In the genomic region with DNA sequence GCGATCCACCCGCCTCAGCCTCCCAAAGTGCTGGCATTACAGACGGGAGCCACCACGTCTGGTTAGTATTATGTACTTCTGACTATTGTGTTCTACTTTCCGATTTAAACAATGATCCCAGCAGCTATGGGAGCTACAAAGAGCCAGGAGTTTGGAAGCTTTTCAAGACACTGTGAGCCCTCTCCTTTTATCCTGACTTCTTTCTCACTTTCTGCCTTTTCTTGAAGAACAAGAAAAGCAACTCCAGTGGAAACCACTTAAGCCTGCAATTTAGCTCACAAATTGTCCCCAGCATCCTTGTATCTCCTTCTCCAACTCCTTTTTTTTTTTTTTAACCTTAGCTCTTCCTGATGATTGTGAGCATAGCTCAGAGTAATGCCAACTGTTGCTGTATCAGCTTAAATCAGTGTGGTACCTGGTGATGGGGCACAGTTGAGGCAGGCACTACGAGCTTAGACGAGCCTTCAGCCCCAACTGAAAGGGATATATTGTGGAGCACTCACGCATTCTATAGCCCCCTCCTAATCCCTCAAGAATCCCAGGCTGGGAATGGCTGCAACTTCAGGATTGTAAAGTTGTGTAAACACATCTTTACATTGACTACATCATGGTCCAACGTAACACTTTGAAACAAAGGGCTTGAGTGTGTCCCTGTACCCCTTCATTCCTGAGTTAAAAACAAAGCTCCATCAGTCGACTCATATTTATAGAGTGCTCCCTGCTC, we compare ENCODE assay signal across 26 cellular contexts.
DNase-seq lines count a peak whose midpoint lies in the region; ATAC-seq and TF ChIP-seq lines count a peak whose summit lies in the region.
"Had no signal": no experiment of that assay in that cellular context is flagged by ENCODE, and none has a peak within 500 bp of the region (broad histone marks: within the 10 kb centered on the region; RNA-seq: fewer than 3 reads in every experiment).

No MANE protein-coding gene starts in this region.

- TF ChIP-seq POLR2A in adrenal gland (IDR thresholded peaks at IDR 0.05) = no peak

- DNase-seq in MCF 10A (ENCODE audit: unreplicated experiment) = no peak
- no peak for DNase-seq in mammary epithelial cell
- no peak for DNase-seq in adrenal gland
- peak; percentile 71 for DNase-seq in neural progenitor cell (ENCODE audit: low spot score)
- DNase-seq in NCI-H2081 (lab: John Stamatoyannopoulos, UW) = no peak
- DNase-seq in nephron progenitor cell = no peak
- no peak for DNase-seq in mucosa of descending colon
- no peak for DNase-seq in progenitor cell of endocrine pancreas (ENCODE audit: low spot score, unreplicated experiment)
- DNase-seq: Calu3; CD8-positive, alpha-beta memory T cell; DMS153; GDM1; KBM-7; NCI-H1092 treated with DMSO at 0.1 percent for 48 hours; NCI-H1436 treated with DMSO at 0.1 percent for 48 hours; NCI-H1930; NCI-H2171; NCI-H446; NCI-H526; PC-9; RPMI8226; SHP77 had no signal

- 85% methylated on average over 9 of the region's 10 CpGs for WGBS in mammary epithelial cell (ENCODE audit: low coverage, missing lambda C conversion rate)
- 80 to 85% (median 84%) methylated on average over 10 of the region's 10 CpGs for WGBS in adrenal gland, 4 donors

- H3K36me3 Mint-ChIP-seq in MCF 10A (ENCODE audit: insufficient read depth, unreplicated experiment) (peaks cover 5% of the 10 kb centered on the region), neural progenitor cell (no peaks in the 10 kb centered on the region), nephron progenitor cell (ENCODE audit: low read depth) (no peaks in the 10 kb centered on the region), progenitor cell of endocrine pancreas (ENCODE audit: insufficient read depth) (no peaks in the 10 kb centered on the region)
- H3K36me3 Mint-ChIP-seq: CD8-positive, alpha-beta memory T cell had no signal

- peaks cover 14% of the 10 kb centered on the region for H3K4me1 Mint-ChIP-seq in MCF 10A (ENCODE audit: insufficient read depth, unreplicated experiment)
- peaks cover 25% of the 10 kb centered on the region for H3K4me1 Mint-ChIP-seq in neural progenitor cell
- peaks cover 25% of the 10 kb centered on the region for H3K4me1 Mint-ChIP-seq in nephron progenitor cell
- H3K4me1 Mint-ChIP-seq in progenitor cell of endocrine pancreas (ENCODE audit: low read depth) = no peaks in the 10 kb centered on the region
- H3K4me1 Mint-ChIP-seq: CD8-positive, alpha-beta memory T cell had no signal

- no peak for ATAC-seq in mucosa of descending colon
- ATAC-seq: HepG2 had no signal

- POLR2A ChIA-PET in MCF 10A (lab: Yijun Ruan, JAX) = no interaction called here

- BruUV-seq in MCF 10A (replicated peaks; lab: Mats Ljungman, UMichigan) = no TSS peak
- no TSS peak for BruUV-seq in mammary epithelial cell (replicated peaks; lab: Mats Ljungman, UMichigan)

- H3K9me3 Mint-ChIP-seq in MCF 10A (ENCODE audit: unreplicated experiment) = no peaks in the 10 kb centered on the region
- no peaks in the 10 kb centered on the region for H3K9me3 Mint-ChIP-seq in neural progenitor cell
- H3K9me3 Mint-ChIP-seq in nephron progenitor cell = no peaks in the 10 kb centered on the region
- H3K9me3 Mint-ChIP-seq in progenitor cell of endocrine pancreas (ENCODE audit: low read depth) = no peaks in the 10 kb centered on the region

- in situ Hi-C loops in mammary epithelial cell (cut with MboI; ENCODE audit: low sequenced_read_pairs in 2 of 2) = no loop called here

- CTCF ChIA-PET in MCF 10A (lab: Yijun Ruan, JAX) (interaction anchor here (0.6 to 0.7 kb wide), 4 partner anchors 16 to 1933 kb away, joined by 3 to 5 read pairs (median 4); no protein-coding TSS in a partner anchor), mammary epithelial cell (lab: Charles Lee; ENCODE audit: low non-redundant PET) (no interaction called here)

- H3K4me3 ChIP-seq in mammary epithelial cell (replicated peaks in 1 of 3; ENCODE audit: insufficient read depth in 1 of 3, low read depth in 2 of 3, low read length in 3 of 3) (no peak overlapping the region), adrenal gland (peak overlapping the region in 1 of 4 donors; percentile 41), neural progenitor cell (no peak overlapping the region), mucosa of descending colon (no peak overlapping the region)
- H3K4me3 ChIP-seq: HAP-1, PC-9 had no signal

- H3F3A ChIP-seq in neural progenitor cell (ENCODE audit: low read depth) = peaks cover 32% of the 10 kb centered on the region

- no peak overlapping the region for H3K4me3 Mint-ChIP-seq in MCF 10A (ENCODE audit: unreplicated experiment)
- H3K4me3 Mint-ChIP-seq in neural progenitor cell = no peak overlapping the region
- no peak overlapping the region for H3K4me3 Mint-ChIP-seq in nephron progenitor cell
- no peak overlapping the region for H3K4me3 Mint-ChIP-seq in progenitor cell of endocrine pancreas (ENCODE audit: low read depth)
- H3K4me3 Mint-ChIP-seq: CD8-positive, alpha-beta memory T cell had no signal

- H3K9me3 ChIP-seq in mammary epithelial cell (replicated peaks; ENCODE audit: insufficient read depth, low read length) (no peaks in the 10 kb centered on the region), adrenal gland (replicated peaks in 1 of 3) (no peaks in the 10 kb centered on the region), neural progenitor cell (ENCODE audit: low read depth) (no peaks in the 10 kb centered on the region), mucosa of descending colon (no peaks in the 10 kb centered on the region)
- H3K9me3 ChIP-seq: HAP-1 had no signal

- no peak overlapping the region for H3K27ac ChIP-seq in mammary epithelial cell (ENCODE audit: insufficient read depth, low read depth, low read length)
- H3K27ac ChIP-seq in adrenal gland = peak overlapping the region in 3 of 5 donors; percentile 32 to 56 (median 55)
- peak overlapping the region; percentile 7 for H3K27ac ChIP-seq in neural progenitor cell
- H3K27ac ChIP-seq: C4-2B, HL-60, PC-9 had no signal

- TF ChIP-seq CTCF in MCF 10A (IDR thresholded peaks at IDR 0.05; ENCODE audit: unreplicated experiment) (no peak), mammary epithelial cell (conservative IDR thresholded peaks at IDR 0.05 in 1 of 2, IDR thresholded peaks at IDR 0.05 in 1 of 2; ENCODE audit: extremely low read depth in 1 of 2, insufficient read depth in 1 of 2, low read depth in 1 of 2, low read length in 2 of 2) (no peak), adrenal gland (IDR thresholded peaks at IDR 0.05) (no peak), neural progenitor cell (IDR thresholded peaks at IDR 0.05) (no peak), nephron progenitor cell (IDR thresholded peaks at IDR 0.05) (no peak), mucosa of descending colon (IDR thresholded peaks at IDR 0.05) (no peak), progenitor cell of endocrine pancreas (IDR thresholded peaks at IDR 0.05; ENCODE audit: unreplicated experiment) (no peak)

- dilution Hi-C loops in mammary epithelial cell (cut with HindIII; ENCODE audit: low sequenced_read_pairs) = no loop called here

- H3K79me2 ChIP-seq in mammary epithelial cell (ENCODE audit: insufficient read depth, low read length) (no peaks in the 10 kb centered on the region), neural progenitor cell (ENCODE audit: low read depth) (no peaks in the 10 kb centered on the region)

- H3K36me3 ChIP-seq in mammary epithelial cell (ENCODE audit: insufficient read depth, low read length) (no peaks in the 10 kb centered on the region), adrenal gland (replicated peaks in 1 of 2) (no peaks in the 10 kb centered on the region), neural progenitor cell (no peaks in the 10 kb centered on the region), mucosa of descending colon (ENCODE audit: low read depth) (no peaks in the 10 kb centered on the region)
- H3K36me3 ChIP-seq: HAP-1 had no signal

- intact Hi-C loops in MCF 10A (cut with micrococcal nuclease) = no loop called here
- intact Hi-C loops in mammary epithelial cell (cut with micrococcal nuclease) = no loop called here
- intact Hi-C loops in adrenal gland (cut with DNase I) = no loop called here
- intact Hi-C loops in mucosa of descending colon (cut with DNase I, micrococcal nuclease) = no loop called here

- peak overlapping the region; percentile 49 for H3K27ac Mint-ChIP-seq in MCF 10A (ENCODE audit: low read depth, unreplicated experiment)
- H3K27ac Mint-ChIP-seq in neural progenitor cell = no peak overlapping the region
- H3K27ac Mint-ChIP-seq in nephron progenitor cell = no peak overlapping the region
- H3K27ac Mint-ChIP-seq in progenitor cell of endocrine pancreas = no peak overlapping the region
- H3K27ac Mint-ChIP-seq: CD8-positive, alpha-beta memory T cell had no signal

- H3K27me3 Mint-ChIP-seq in MCF 10A (ENCODE audit: insufficient read depth, unreplicated experiment) (no peaks in the 10 kb centered on the region), neural progenitor cell (ENCODE audit: insufficient read depth, low read depth) (peaks cover 4% of the 10 kb centered on the region), nephron progenitor cell (ENCODE audit: low read depth, poor library complexity) (peaks cover 6% of the 10 kb centered on the region), progenitor cell of endocrine pancreas (no peaks in the 10 kb centered on the region)

- H3K4me1 ChIP-seq in mammary epithelial cell (ENCODE audit: insufficient read depth, low read length) = peaks cover 9% of the 10 kb centered on the region
- peaks cover 0 to 5% of the 10 kb centered on the region in 2 donors for H3K4me1 ChIP-seq in adrenal gland (replicated peaks in 1 of 2)
- peaks cover 39% of the 10 kb centered on the region for H3K4me1 ChIP-seq in neural progenitor cell
- H3K4me1 ChIP-seq in mucosa of descending colon (ENCODE audit: low read depth) = no peaks in the 10 kb centered on the region

- no peak overlapping the region for H2AFZ ChIP-seq in mammary epithelial cell (ENCODE audit: low read depth, low read length)
- H2AFZ ChIP-seq in neural progenitor cell (replicated peaks) = no peak overlapping the region
- H2AFZ ChIP-seq: PC-9 had no signal

- H4K20me1 ChIP-seq in mammary epithelial cell (ENCODE audit: insufficient read depth, low read length) = no peaks in the 10 kb centered on the region
- H4K20me1 ChIP-seq in neural progenitor cell (ENCODE audit: low read depth) = no peaks in the 10 kb centered on the region

- H3K4me2 ChIP-seq in mammary epithelial cell (ENCODE audit: insufficient read depth, low read depth, low read length) (no peak overlapping the region), neural progenitor cell (peak overlapping the region; percentile 2)
- H3K4me2 ChIP-seq: PC-9 had no signal

- H3K27me3 ChIP-seq in mammary epithelial cell (ENCODE audit: insufficient read depth, low read length) (no peaks in the 10 kb centered on the region), adrenal gland (no peaks in the 10 kb centered on the region), neural progenitor cell (no peaks in the 10 kb centered on the region)

- H3K9ac ChIP-seq in mammary epithelial cell (ENCODE audit: insufficient read depth, low read length) (no peak overlapping the region), neural progenitor cell (no peak overlapping the region)
